Comparison of ENCODE assay signal across 9 cellular contexts in genomic region chr3:30342319-30343060, GRCh38.
DNase-seq lines count a peak whose midpoint lies in the region; ATAC-seq and TF ChIP-seq lines count a peak whose summit lies in the region.
"Had no signal": no experiment of that assay in that cellular context is flagged by ENCODE, and none has a peak within 500 bp of the region (broad histone marks: within the 10 kb centered on the region; RNA-seq: fewer than 3 reads in every experiment).

No MANE protein-coding gene starts in this region.

- no peaks in the 10 kb centered on the region for H3K9me3 Mint-ChIP-seq in activated T-helper 17 cell treated with anti-CD3 and anti-CD28 coated beads, Interleukin-2, amount 50 U/mL, for 72 hours
- peaks cover 7% of the 10 kb centered on the region for H3K9me3 Mint-ChIP-seq in stimulated activated naive CD8-positive, alpha-beta T cell treated with anti-CD3 and anti-CD28 coated beads, Interleukin-15, Interleukin-2, amounts not matched to agents 100 ng/mL and 50 ng/mL, for 24 hours
- H3K9me3 Mint-ChIP-seq in nephron progenitor cell = peaks cover 4% of the 10 kb centered on the region

- TF ChIP-seq CTCF in right atrium auricular region (IDR thresholded peaks at IDR 0.05) (no peak), nephron progenitor cell (IDR thresholded peaks at IDR 0.05) (no peak)

- no peak overlapping the region for H3K4me3 ChIP-seq in right atrium auricular region

- H3K4me1 Mint-ChIP-seq in activated T-helper 17 cell treated with anti-CD3 and anti-CD28 coated beads, Interleukin-2, amount 50 U/mL, for 72 hours = peaks cover 22% of the 10 kb centered on the region
- H3K4me1 Mint-ChIP-seq in stimulated activated naive CD8-positive, alpha-beta T cell treated with anti-CD3 and anti-CD28 coated beads, Interleukin-15, Interleukin-2, amounts not matched to agents 100 ng/mL and 50 ng/mL, for 24 hours (ENCODE audit: low read depth) = peaks cover 64% of the 10 kb centered on the region
- H3K4me1 Mint-ChIP-seq in nephron progenitor cell = peaks cover 4% of the 10 kb centered on the region

- H3K36me3 Mint-ChIP-seq in activated T-helper 17 cell treated with anti-CD3 and anti-CD28 coated beads, Interleukin-2, amount 50 U/mL, for 72 hours (ENCODE audit: low read depth) = no peaks in the 10 kb centered on the region
- H3K36me3 Mint-ChIP-seq in stimulated activated naive CD8-positive, alpha-beta T cell treated with anti-CD3 and anti-CD28 coated beads, Interleukin-15, Interleukin-2, amounts not matched to agents 100 ng/mL and 50 ng/mL, for 24 hours (ENCODE audit: low read depth) = peaks cover 7% of the 10 kb centered on the region
- no peaks in the 10 kb centered on the region for H3K36me3 Mint-ChIP-seq in nephron progenitor cell (ENCODE audit: low read depth)

- no peak overlapping the region for H3K4me3 Mint-ChIP-seq in activated T-helper 17 cell treated with anti-CD3 and anti-CD28 coated beads, Interleukin-2, amount 50 U/mL, for 72 hours
- no peak overlapping the region for H3K4me3 Mint-ChIP-seq in stimulated activated naive CD8-positive, alpha-beta T cell treated with anti-CD3 and anti-CD28 coated beads, Interleukin-15, Interleukin-2, amounts not matched to agents 100 ng/mL and 50 ng/mL, for 24 hours
- no peak overlapping the region for H3K4me3 Mint-ChIP-seq in nephron progenitor cell

- H3K4me1 ChIP-seq in right atrium auricular region = peaks cover 0 to 7% of the 10 kb centered on the region in 2 donors

- H3K36me3 ChIP-seq in right atrium auricular region = no peaks in the 10 kb centered on the region

- no peaks in the 10 kb centered on the region for H3K27me3 ChIP-seq in right atrium auricular region

- H3K27ac Mint-ChIP-seq in activated T-helper 17 cell treated with anti-CD3 and anti-CD28 coated beads, Interleukin-2, amount 50 U/mL, for 72 hours = peak overlapping the region; percentile 31
- peak overlapping the region; percentile 81 for H3K27ac Mint-ChIP-seq in stimulated activated naive CD8-positive, alpha-beta T cell treated with anti-CD3 and anti-CD28 coated beads, Interleukin-15, Interleukin-2, amounts not matched to agents 100 ng/mL and 50 ng/mL, for 24 hours
- H3K27ac Mint-ChIP-seq in nephron progenitor cell = no peak overlapping the region

- ATAC-seq in activated T-helper 17 cell treated with anti-CD3 and anti-CD28 coated beads, Interleukin-2, amount 50 U/mL, for 72 hours (replicated peaks) = peak; percentile 82
- ATAC-seq in GM21447 (IDR thresholded peaks at IDR 0.05; ENCODE audit: unreplicated experiment) (no peak), GM21515 (IDR thresholded peaks at IDR 0.05; ENCODE audit: unreplicated experiment) (no peak), HG03045 (IDR thresholded peaks at IDR 0.05; ENCODE audit: unreplicated experiment) (no peak)

- no peaks in the 10 kb centered on the region for H3K27me3 Mint-ChIP-seq in activated T-helper 17 cell treated with anti-CD3 and anti-CD28 coated beads, Interleukin-2, amount 50 U/mL, for 72 hours
- H3K27me3 Mint-ChIP-seq in stimulated activated naive CD8-positive, alpha-beta T cell treated with anti-CD3 and anti-CD28 coated beads, Interleukin-15, Interleukin-2, amounts not matched to agents 100 ng/mL and 50 ng/mL, for 24 hours = no peaks in the 10 kb centered on the region
- no peaks in the 10 kb centered on the region for H3K27me3 Mint-ChIP-seq in nephron progenitor cell (ENCODE audit: low read depth, poor library complexity)

- H3K9me3 ChIP-seq in right atrium auricular region = no peaks in the 10 kb centered on the region

- peak; percentile 96 for DNase-seq in HS-27A (ENCODE audit: low read depth)
- DNase-seq in right atrium auricular region (ENCODE audit: low spot score) = peak; percentile 77
- DNase-seq in nephron progenitor cell = no peak
- DNase-seq: RPMI8226 had no signal

- peak overlapping the region; percentile 49 to 54 for H3K27ac ChIP-seq in right atrium auricular region
